Comparison of ENCODE assay signal across 16 cellular contexts in genomic region chrX:153002182-153002581, GRCh38. TPM values are rescaled to one million over a fixed set of nuclear protein-coding genes. Genes with fewer than 3 reads are reported as not detected.
"Had no signal": no experiment of that assay in that cellular context is flagged by ENCODE, and none has a peak within 500 bp of the region (broad histone marks: within the 10 kb centered on the region; RNA-seq: fewer than 3 reads in every experiment).

No MANE protein-coding gene starts in this region.

RNA-seq across cellular contexts. Expression of gene PNMA5, which starts 8.3 kb away (rescaled TPM):
- total RNA-seq: activated naive CD4-positive, alpha-beta T cell treated with anti-CD3 and anti-CD28 coated beads for 36 hours; activated naive CD4-positive, alpha-beta T cell treated with anti-CD3 and anti-CD28 coated beads, Interleukin-2, amount 50 U/mL, for 72 hours; activated naive CD8-positive, alpha-beta T cell treated with anti-CD3 and anti-CD28 coated beads for 36 hours; activated T-cell treated with anti-CD3 and anti-CD28 coated beads, Interleukin-2, amount 50 U/mL, for 4 hours; activated T-helper 1 cell treated with anti-CD3 and anti-CD28 coated beads, Interleukin-12 subunit alpha, Interleukin-12 subunit beta, Interleukin-2, Interleukin-4 antibody, amounts not matched to agents 30 ng/mL and 10 ng/mL and 1 ng/mL, durations not matched to agents 14 hours and 24 hours and 36 hours; activated T-helper 2 cell treated with anti-CD3 and anti-CD28 coated beads, Interferon-gamma antibody, Interleukin-2, Interleukin-4, amounts not matched to agents 10 μg/mL and 5 μg/mL and 100 μg/mL, durations not matched to agents 14 hours and 24 hours and 36 hours; adrenal gland; aorta; ascending aorta; astrocyte; body of pancreas; breast epithelium; bronchial epithelial cell; cardiac muscle cell; cardiac septum; chondrocyte had no signal
- polyA plus RNA-seq: aorta, cardiac muscle cell had no signal

RNA-seq across cellular contexts. Expression of gene PNMA3, which starts 54.1 kb away (rescaled TPM):
- total RNA-seq: ascending aorta, bronchial epithelial cell had no signal
